In the genomic region with DNA sequence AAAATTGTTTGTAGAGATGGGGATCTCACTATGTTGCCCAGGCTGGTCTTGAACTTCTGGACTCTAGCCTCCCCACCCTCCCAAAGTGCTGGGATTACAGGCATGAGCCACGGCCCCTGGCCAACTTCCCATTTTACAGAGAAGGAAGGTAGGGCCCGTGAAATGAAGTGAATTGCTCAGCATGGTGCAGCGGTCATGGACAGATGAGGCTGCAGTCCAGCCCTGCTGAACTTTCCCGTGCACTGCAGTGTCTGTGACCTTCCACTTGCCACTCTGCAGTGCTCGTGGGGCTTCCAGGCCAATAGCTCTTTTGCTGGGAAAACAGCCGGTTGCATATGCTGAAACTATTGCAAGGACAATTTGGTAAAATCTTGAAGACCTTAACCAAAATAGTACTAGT, we compare ENCODE assay signal across 28 cellular contexts.
"Had no signal": no experiment of that assay in that cellular context is flagged by ENCODE, and none has a peak within 500 bp of the region (broad histone marks: within the 10 kb centered on the region; RNA-seq: fewer than 3 reads in every experiment).

No MANE protein-coding gene starts in this region.

- DNase-seq: hypothalamus; immature natural killer cell; kidney; lower lobe of right lung; mammary epithelial cell; mesenchymal stem cell; naive B cell; nucleus accumbens; pancreas; posterior cingulate gyrus; retina; stimulated activated CD4-positive, alpha-beta T cell treated with anti-CD3 and anti-CD28 coated beads, Interleukin-12 subunit alpha, Interleukin-12 subunit beta, amount 100 ng/mL, for 4 hours; stimulated activated CD4-positive, alpha-beta T cell treated with anti-CD3 and anti-CD28 coated beads, Interleukin-15, amount 100 ng/mL, for 24 hours; stimulated activated CD4-positive, alpha-beta T cell treated with anti-CD3 and anti-CD28 coated beads, Interleukin-2, amount 100 ng/mL, for 24 hours; stimulated activated CD4-positive, alpha-beta T cell treated with anti-CD3 and anti-CD28 coated beads, Interleukin-4, amount 100 ng/mL, for 1 hour; stimulated activated naive B cell treated with anti-CD40 and anti-IgM and Interleukin-4, amounts not matched to agents 10 μg/mL and 1 μg/mL and 100 μg/mL, for 72 hours; stimulated activated naive CD8-positive, alpha-beta T cell treated with anti-CD3 and anti-CD28 coated beads, Interleukin-15, Interleukin-2, amounts not matched to agents 100 U/mL and 50 U/mL, for 24 hours; stomach; tibial artery; trophoblast cell; uterus had no signal

- H3K36me3 ChIP-seq: lower lobe of right lung, pancreas, prostate gland, stomach, suprapubic skin, thoracic aorta, tibial artery, uterus had no signal

- H3K27me3 ChIP-seq: pancreas, stomach, suprapubic skin, tibial artery, uterus had no signal

- ATAC-seq: lower lobe of right lung; natural killer cell treated with Interleukin-12 subunit alpha and Interleukin-12 subunit beta and Interleukin-15 and Interleukin-18, amount 100 ng/mL, for 72 hours; pancreas; right cardiac atrium; sciatic nerve; stimulated activated naive B cell treated with anti-CD40 and anti-IgM and Interleukin-4, amounts not matched to agents 10 μg/mL and 1 μg/mL and 100 μg/mL, for 72 hours; stimulated activated naive CD8-positive, alpha-beta T cell treated with anti-CD3 and anti-CD28 coated beads, Interleukin-15, Interleukin-2, amounts not matched to agents 100 U/mL and 50 U/mL, for 24 hours had no signal

- H3K4me1 ChIP-seq: lower lobe of right lung, prostate gland, stomach, suprapubic skin, uterus had no signal

- H3K27ac ChIP-seq: lower lobe of right lung, pancreas, prostate gland, skin epidermis, stomach, suprapubic skin, thoracic aorta, tibial artery, uterus had no signal

- H3K9me3 ChIP-seq: lower lobe of right lung, pancreas, prostate gland, stomach, suprapubic skin, thoracic aorta, tibial artery, uterus had no signal

- H3K4me3 ChIP-seq: lower lobe of right lung, pancreas, prostate gland, skin epidermis, stomach, suprapubic skin, thoracic aorta, tibial artery, uterus had no signal
